Comparison of ENCODE assay signal across 8 cellular contexts in the genomic region with DNA sequence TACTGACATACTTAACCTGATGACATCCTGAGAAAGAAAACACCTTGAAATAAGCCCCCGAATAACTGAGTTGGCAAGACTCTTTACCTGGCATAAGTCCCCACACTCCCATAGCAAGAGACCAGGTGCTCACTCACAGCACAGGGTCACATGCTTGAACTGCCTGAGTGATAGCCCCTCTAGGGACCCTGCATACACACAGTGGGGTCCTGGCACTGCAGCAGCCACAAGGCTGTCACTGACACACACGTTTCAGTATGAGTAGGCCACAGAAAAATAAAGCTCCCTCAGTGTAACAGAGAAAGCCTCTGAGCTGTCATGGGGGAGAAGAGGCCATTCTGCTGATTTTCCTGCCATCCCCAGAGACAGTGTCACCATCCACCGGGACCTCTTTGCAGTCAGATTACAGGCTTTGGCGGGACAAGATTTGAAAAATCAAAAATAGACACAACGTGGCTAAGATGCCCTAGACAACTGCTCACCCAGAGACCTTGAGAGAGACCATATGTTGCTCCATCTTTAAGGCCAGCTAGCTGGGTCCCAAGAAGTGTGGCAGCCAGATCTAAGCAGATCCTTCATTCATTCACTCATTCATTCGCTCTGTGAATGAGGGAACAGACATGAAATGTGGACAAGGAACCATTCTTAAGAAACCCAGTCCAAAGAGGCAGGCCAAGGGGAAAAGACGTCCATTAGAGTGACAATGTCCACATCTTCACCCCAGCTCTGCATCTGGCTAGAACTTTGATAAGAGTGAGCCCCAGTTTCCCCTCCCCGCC. TPM values are rescaled to one million over a fixed set of nuclear protein-coding genes. Genes with fewer than 3 reads are reported as not detected.
DNase-seq lines count a peak whose midpoint lies in the region; ATAC-seq and TF ChIP-seq lines count a peak whose summit lies in the region.

No MANE protein-coding gene starts in this region.

- TF ChIP-seq POLR2A in esophagus muscularis mucosa (IDR thresholded peaks at IDR 0.05; ENCODE audit: low read depth) (no peak), thyroid gland (IDR thresholded peaks at IDR 0.05) (no peak)

- H3K27ac Mint-ChIP-seq in stimulated activated naive CD8-positive, alpha-beta T cell treated with anti-CD3 and anti-CD28 coated beads, Interleukin-15, Interleukin-2, amounts not matched to agents 100 ng/mL and 50 ng/mL, for 24 hours = no peak overlapping the region

- no peaks in the 10 kb centered on the region for H4K20me1 ChIP-seq in fibroblast of lung (ENCODE audit: control insufficient read depth, extremely low read depth, insufficient read depth, low read length)

- peaks cover 26% of the 10 kb centered on the region for H3K4me1 Mint-ChIP-seq in stimulated activated naive CD8-positive, alpha-beta T cell treated with anti-CD3 and anti-CD28 coated beads, Interleukin-15, Interleukin-2, amounts not matched to agents 100 ng/mL and 50 ng/mL, for 24 hours (ENCODE audit: low read depth)

- H3K4me3 Mint-ChIP-seq in stimulated activated naive CD8-positive, alpha-beta T cell treated with anti-CD3 and anti-CD28 coated beads, Interleukin-15, Interleukin-2, amounts not matched to agents 100 ng/mL and 50 ng/mL, for 24 hours = peak overlapping the region; percentile 84

- H3K9me3 Mint-ChIP-seq in stimulated activated naive CD8-positive, alpha-beta T cell treated with anti-CD3 and anti-CD28 coated beads, Interleukin-15, Interleukin-2, amounts not matched to agents 100 ng/mL and 50 ng/mL, for 24 hours = no peaks in the 10 kb centered on the region

- no peak overlapping the region for H2AFZ ChIP-seq in fibroblast of lung (ENCODE audit: low read length)

- TF ChIP-seq CTCF in RWPE2 (IDR thresholded peaks at IDR 0.05; ENCODE audit: poor library complexity, severe bottlenecking) (no peak), fibroblast of lung (conservative IDR thresholded peaks at IDR 0.05 in 1 of 2, IDR thresholded peaks at IDR 0.05 in 1 of 2; ENCODE audit: low read depth in 1 of 2, low read length in 2 of 2) (no peak), esophagus muscularis mucosa (IDR thresholded peaks at IDR 0.05) (no peak), thyroid gland (IDR thresholded peaks at IDR 0.05) (no peak)

- DNase-seq in stimulated activated naive CD8-positive, alpha-beta T cell treated with anti-CD3 and anti-CD28 coated beads, Interleukin-15, Interleukin-2, amounts not matched to agents 100 U/mL and 50 U/mL, for 24 hours = no peak
- no peak for DNase-seq in RWPE2 (ENCODE audit: low spot score)
- no peak for DNase-seq in fibroblast of lung (ENCODE audit: low read depth in 2 of 2)
- no peak for DNase-seq in esophagus muscularis mucosa (ENCODE audit: extremely low spot score)
- DNase-seq in thyroid gland = no peak
- no peak for DNase-seq in iPS-NIHi7 (ENCODE audit: extremely low spot score)
- DNase-seq in mesenteric fat pad (ENCODE audit: low spot score) = no peak

- 81% methylated on average over 8 of the region's 8 CpGs for WGBS in esophagus muscularis mucosa
- 79 to 91% methylated on average over 7 to 8 of the region's 8 CpGs for WGBS in thyroid gland, 2 donors

- peaks cover 20% of the 10 kb centered on the region for H3K36me3 Mint-ChIP-seq in stimulated activated naive CD8-positive, alpha-beta T cell treated with anti-CD3 and anti-CD28 coated beads, Interleukin-15, Interleukin-2, amounts not matched to agents 100 ng/mL and 50 ng/mL, for 24 hours (ENCODE audit: low read depth)

- H3K27me3 ChIP-seq in RWPE2 (ENCODE audit: insufficient read depth, poor library complexity, severe bottlenecking) (no peaks in the 10 kb centered on the region), fibroblast of lung (ENCODE audit: control insufficient read depth, insufficient read depth, low read length) (no peaks in the 10 kb centered on the region), esophagus muscularis mucosa (no peaks in the 10 kb centered on the region), thyroid gland (no peaks in the 10 kb centered on the region)

- H3K9me3 ChIP-seq in RWPE2 (ENCODE audit: severe bottlenecking) (no peaks in the 10 kb centered on the region), fibroblast of lung (ENCODE audit: control insufficient read depth, insufficient read depth, low read depth, low read length) (no peaks in the 10 kb centered on the region), esophagus muscularis mucosa (no peaks in the 10 kb centered on the region), thyroid gland (no peaks in the 10 kb centered on the region)

- H3K4me3 ChIP-seq in RWPE2 (ENCODE audit: severe bottlenecking) = peak overlapping the region; percentile 78
- H3K4me3 ChIP-seq in fibroblast of lung (replicated peaks in 1 of 4; ENCODE audit: control extremely low read depth in 1 of 4, insufficient read depth in 1 of 4, low read depth in 3 of 4, low read length in 4 of 4) = peak overlapping the region; percentile 61 to 69 (median 66)
- peak overlapping the region in 2 of 4 donors; percentile 69 to 82 for H3K4me3 ChIP-seq in esophagus muscularis mucosa
- H3K4me3 ChIP-seq in thyroid gland (replicated peaks in 1 of 3) = no peak overlapping the region

- no peak for ATAC-seq in stimulated activated naive CD8-positive, alpha-beta T cell treated with anti-CD3 and anti-CD28 coated beads, Interleukin-15, Interleukin-2, amounts not matched to agents 100 U/mL and 50 U/mL, for 24 hours
- ATAC-seq in RWPE2 (ENCODE audit: low read depth) = no peak

- H3K27me3 Mint-ChIP-seq in stimulated activated naive CD8-positive, alpha-beta T cell treated with anti-CD3 and anti-CD28 coated beads, Interleukin-15, Interleukin-2, amounts not matched to agents 100 ng/mL and 50 ng/mL, for 24 hours = no peaks in the 10 kb centered on the region

- peaks cover 31% of the 10 kb centered on the region for H3K36me3 ChIP-seq in RWPE2 (ENCODE audit: low read depth)
- H3K36me3 ChIP-seq in fibroblast of lung (ENCODE audit: control insufficient read depth, insufficient read depth, low read length) = peaks cover 3% of the 10 kb centered on the region
- H3K36me3 ChIP-seq in esophagus muscularis mucosa = no peaks in the 10 kb centered on the region
- H3K36me3 ChIP-seq in thyroid gland = no peaks in the 10 kb centered on the region

- peaks cover 20% of the 10 kb centered on the region for H3K4me1 ChIP-seq in RWPE2 (ENCODE audit: insufficient read depth, poor library complexity, severe bottlenecking)
- peaks cover 7% of the 10 kb centered on the region for H3K4me1 ChIP-seq in fibroblast of lung (ENCODE audit: control insufficient read depth, extremely low read depth, insufficient read depth, low read length)
- peaks cover 15 to 32% (median 26%) of the 10 kb centered on the region in 4 donors for H3K4me1 ChIP-seq in esophagus muscularis mucosa
- H3K4me1 ChIP-seq in thyroid gland = peaks cover 4 to 16% of the 10 kb centered on the region in 2 donors

- H3K4me2 ChIP-seq in fibroblast of lung (ENCODE audit: extremely low read depth, insufficient read depth, low read length) = peak overlapping the region; percentile 81

- intact Hi-C loops in esophagus muscularis mucosa (cut with DNase I) = no loop called here
- intact Hi-C loops in thyroid gland (cut with DNase I) = no loop called here

- H3K79me2 ChIP-seq in fibroblast of lung (ENCODE audit: control insufficient read depth, insufficient read depth, low read length) = no peaks in the 10 kb centered on the region

- no peak overlapping the region for H3K9ac ChIP-seq in fibroblast of lung (ENCODE audit: insufficient read depth, low read length)

- TF ChIP-seq EP300 in esophagus muscularis mucosa (IDR thresholded peaks at IDR 0.05) = no peak

- H3K27ac ChIP-seq in RWPE2 (ENCODE audit: poor library complexity, severe bottlenecking) (peak overlapping the region; percentile 41), fibroblast of lung (ENCODE audit: insufficient read depth, low read length) (no peak overlapping the region), esophagus muscularis mucosa (replicated peaks in 1 of 4) (no peak overlapping the region), thyroid gland (no peak overlapping the region)

RNA-seq across cellular contexts. Expression of a gene that starts 1.6 kb away (rescaled TPM):
- total RNA-seq in fibroblast of lung = 5.1 and 14.7 TPM in 2 replicates
- polyA plus RNA-seq in fibroblast of lung = 32.5 and 39.4 TPM in 2 replicates
- 35.6 and 39.8 TPM in 2 replicates for polyA plus RNA-seq in fibroblast of lung (2012)
- 69.9 and 70.9 TPM in 2 replicates for polyA minus RNA-seq in fibroblast of lung (ENCODE audit: low replicate concordance)
- total RNA-seq in esophagus muscularis mucosa = 10 to 100 TPM in 2 of 4 donors, 1 to 10 TPM in 2; 8.3 to 24.1 (median 13.0) TPM
- total RNA-seq in thyroid gland = 10 to 100 TPM; 10.9 to 16.0 (median 15.4) TPM
- 135 TPM for total RNA-seq in mesenteric fat pad

RNA-seq across cellular contexts. Expression of a gene that starts 52.4 kb away (rescaled TPM):
- 1,743 and 2,362 TPM in 2 replicates for total RNA-seq in fibroblast of lung
- 2,019 and 3,087 TPM in 2 replicates for polyA plus RNA-seq in fibroblast of lung
- polyA plus RNA-seq in fibroblast of lung (2012) = 1,272 and 1,540 TPM in 2 replicates
- 2,337 and 2,675 TPM in 2 replicates for polyA minus RNA-seq in fibroblast of lung (ENCODE audit: low replicate concordance)
- 1,000 to 10,000 TPM; 1,267 to 2,383 (median 1,576) TPM for total RNA-seq in esophagus muscularis mucosa
- total RNA-seq in thyroid gland = 1,000 to 10,000 TPM in 2 of 4 donors, 100 to 1,000 TPM in 2; 907 to 1,424 (median 1,000) TPM
- 1,241 TPM for total RNA-seq in mesenteric fat pad

Comparison
In these comparisons a context has a peak if more than half of its experiments do, and no peak if none do; other contexts are left out.
1. H3K4me3 ChIP-seq: peak in RWPE2 (single experiment) and fibroblast of lung (4 of 4); none in thyroid gland (0 of 3).